In genomic region chr6:33469661-33470060, GRCh38 we compare ENCODE assay signal across 8 cellular contexts.
"Had no signal": no experiment of that assay in that cellular context is flagged by ENCODE, and none has a peak within 500 bp of the region (broad histone marks: within the 10 kb centered on the region; RNA-seq: fewer than 3 reads in every experiment).

No MANE protein-coding gene starts in this region.

- H3K4me3 ChIP-seq: GM12878 had no signal

- DNase-seq: GDM1, GF-D8 had no signal

- FAIRE-seq: G401.6, GM12878, GM12891, GM12892, GM18507, GM19239 had no signal
